8 cellular contexts compared by ENCODE assay signal in the genomic region with DNA sequence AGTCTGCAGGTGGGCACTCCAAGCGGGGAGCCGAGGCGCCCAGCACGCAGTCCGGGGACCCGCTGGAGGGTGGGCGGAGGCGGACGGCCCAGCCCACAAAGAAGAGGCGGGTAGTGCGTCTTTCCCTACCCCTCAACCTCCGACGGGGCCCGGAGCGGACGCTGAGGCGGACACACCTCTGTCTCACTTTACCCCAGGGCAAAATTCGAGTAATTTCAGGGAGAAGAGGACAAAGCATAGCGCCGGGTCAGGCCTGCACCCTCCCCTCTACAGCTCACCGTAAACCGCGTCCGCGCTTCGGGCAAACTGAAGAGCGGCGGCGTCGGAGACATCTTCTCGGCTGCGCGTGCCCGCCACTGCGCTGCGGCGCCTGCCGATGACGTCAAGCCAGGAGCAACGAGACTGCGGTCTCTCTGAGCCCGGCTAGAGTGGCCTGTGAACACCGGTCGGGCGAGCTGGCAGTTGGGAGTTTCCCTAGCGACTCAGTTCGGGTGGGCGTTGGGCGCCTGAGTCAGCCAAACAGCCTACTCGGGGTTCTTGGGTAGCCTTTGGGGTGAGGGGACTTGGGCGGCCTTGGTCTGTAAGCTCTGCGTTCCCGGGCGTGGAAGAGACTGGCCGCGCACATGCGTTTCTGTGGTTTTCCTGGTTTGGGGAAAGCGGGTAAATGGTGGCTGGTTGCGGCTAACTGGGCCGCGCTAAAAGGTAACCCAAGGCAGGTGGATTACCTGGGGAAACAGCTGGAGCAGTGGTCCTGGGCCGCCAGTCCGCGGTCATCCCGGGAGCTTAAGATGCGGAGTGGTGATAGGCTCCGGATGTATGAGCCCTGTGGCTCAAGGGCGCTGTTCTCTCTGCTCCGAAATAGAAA. TPM values are rescaled to one million over a fixed set of nuclear protein-coding genes. Genes with fewer than 3 reads are reported as not detected.
A peak's percentile ranks its signal among the peaks of the same experiment; 100 is the strongest.
DNase-seq lines count a peak whose midpoint lies in the region; ATAC-seq and TF ChIP-seq lines count a peak whose summit lies in the region.

A gene with protein sequence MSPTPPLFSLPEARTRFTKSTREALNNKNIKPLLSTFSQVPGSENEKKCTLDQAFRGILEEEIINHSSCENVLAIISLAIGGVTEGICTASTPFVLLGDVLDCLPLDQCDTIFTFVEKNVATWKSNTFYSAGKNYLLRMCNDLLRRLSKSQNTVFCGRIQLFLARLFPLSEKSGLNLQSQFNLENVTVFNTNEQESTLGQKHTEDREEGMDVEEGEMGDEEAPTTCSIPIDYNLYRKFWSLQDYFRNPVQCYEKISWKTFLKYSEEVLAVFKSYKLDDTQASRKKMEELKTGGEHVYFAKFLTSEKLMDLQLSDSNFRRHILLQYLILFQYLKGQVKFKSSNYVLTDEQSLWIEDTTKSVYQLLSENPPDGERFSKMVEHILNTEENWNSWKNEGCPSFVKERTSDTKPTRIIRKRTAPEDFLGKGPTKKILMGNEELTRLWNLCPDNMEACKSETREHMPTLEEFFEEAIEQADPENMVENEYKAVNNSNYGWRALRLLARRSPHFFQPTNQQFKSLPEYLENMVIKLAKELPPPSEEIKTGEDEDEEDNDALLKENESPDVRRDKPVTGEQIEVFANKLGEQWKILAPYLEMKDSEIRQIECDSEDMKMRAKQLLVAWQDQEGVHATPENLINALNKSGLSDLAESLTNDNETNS (minus strand): TSS at position 360 of the 865 bp plus-strand sequence. CDS start 28 bp downstream, at position 332.

- peaks cover 28% of the 10 kb centered on the region for H3K79me2 ChIP-seq in hepatocyte

- H3K27me3 ChIP-seq in hepatocyte, result no peaks in the 10 kb centered on the region
- H3K27me3 ChIP-seq in aorta (ENCODE audit: control insufficient read depth in 1 of 2, insufficient read depth in 2 of 2, low read length in 1 of 2), result no peaks in the 10 kb centered on the region

- no peaks in the 10 kb centered on the region for H3K36me3 ChIP-seq in hepatocyte (replicated peaks; ENCODE audit: insufficient read depth, low read depth)
- no peaks in the 10 kb centered on the region for H3K36me3 ChIP-seq in aorta (ENCODE audit: control insufficient read depth in 1 of 2, insufficient read depth in 2 of 2, low read length in 1 of 2)

- peak within 1 kb of the TSS; percentile 96 for H2AFZ ChIP-seq in hepatocyte

- H3K4me3 ChIP-seq in hepatocyte (peak within 1 kb of the TSS; percentile 78), aorta (ENCODE audit: low read length in 2 of 2) (peak within 1 kb of the TSS; percentile 71 to 82)

- under 1% methylated on average over 69 of the region's 69 CpGs for WGBS in hepatocyte (ENCODE audit: low lambda C conversion rate, missing lambda C conversion rate)
- WGBS in aorta, 2 donors, result 0 to 1% methylated on average over 66 to 69 of the region's 69 CpGs

- intact Hi-C loops in aorta (cut with DNase I), result no loop called here

- TF ChIP-seq CTCF in hepatocyte (IDR thresholded peaks at IDR 0.05; ENCODE audit: poor library complexity), result no peak

- H3K9me2 ChIP-seq in hepatocyte (replicated peaks; ENCODE audit: insufficient read depth), result no peaks in the 10 kb centered on the region

- DNase-seq in NCI-H2081 treated with DMSO at 0.1 percent for 48 hours (lab: John Stamatoyannopoulos, UW) (peak; percentile 71), T1000 (lab: John Stamatoyannopoulos, UW) (peak; percentile 65), astrocyte of the hippocampus (ENCODE audit: low read depth, low spot score) (peak; percentile 97), hepatocyte (ENCODE audit: low spot score) (peak; percentile 97), renal cortical epithelial cell (ENCODE audit: low read depth) (peak; percentile 84), aorta (peak; percentile 97 to 98)

- H3K4me2 ChIP-seq in hepatocyte, result peak within 1 kb of the TSS; percentile 90

- ATAC-seq in GM18517 (IDR thresholded peaks at IDR 0.05; ENCODE audit: unreplicated experiment), result peak; percentile 89
- ATAC-seq in HG03025 (IDR thresholded peaks at IDR 0.05; ENCODE audit: low FRiP score, unreplicated experiment), result peak; percentile 92
- ATAC-seq in aorta (ENCODE audit: low FRiP score), result peak; percentile 98

- H3K4me1 ChIP-seq in hepatocyte (ENCODE audit: insufficient read depth) (peaks cover 7% of the 10 kb centered on the region), aorta (ENCODE audit: control insufficient read depth in 1 of 2, insufficient read depth in 2 of 2, low read length in 2 of 2) (no peaks in the 10 kb centered on the region)

- H3K27ac ChIP-seq in hepatocyte (peak within 1 kb of the TSS; percentile 98), aorta (ENCODE audit: low read depth in 1 of 2, low read length in 2 of 2) (peak within 1 kb of the TSS in 1 of 2 donors; percentile 66)

- H3K9me3 ChIP-seq in hepatocyte (ENCODE audit: low read depth) (no peaks in the 10 kb centered on the region), aorta (ENCODE audit: control insufficient read depth, low read length) (no peaks in the 10 kb centered on the region)

- H4K20me1 ChIP-seq in hepatocyte (ENCODE audit: insufficient read depth, poor library complexity, severe bottlenecking), result no peaks in the 10 kb centered on the region

RNA-seq across cellular contexts. Expression of the gene that starts here (rescaled TPM):
- total RNA-seq in hepatocyte (50.3 and 58.8 TPM in 2 replicates), renal cortical epithelial cell (41.5 and 46.7 TPM in 2 replicates), aorta (10 to 100 TPM; 36.6 to 56.1 TPM)
- polyA plus RNA-seq in hepatocyte (28.9 and 32.9 TPM in 2 replicates), aorta (10 to 100 TPM in 1 of 2 donors, 1 to 10 TPM in 1; 4.0 to 59.2 TPM)
